Comparison of ENCODE assay signal across 19 cellular contexts in the genomic region with DNA sequence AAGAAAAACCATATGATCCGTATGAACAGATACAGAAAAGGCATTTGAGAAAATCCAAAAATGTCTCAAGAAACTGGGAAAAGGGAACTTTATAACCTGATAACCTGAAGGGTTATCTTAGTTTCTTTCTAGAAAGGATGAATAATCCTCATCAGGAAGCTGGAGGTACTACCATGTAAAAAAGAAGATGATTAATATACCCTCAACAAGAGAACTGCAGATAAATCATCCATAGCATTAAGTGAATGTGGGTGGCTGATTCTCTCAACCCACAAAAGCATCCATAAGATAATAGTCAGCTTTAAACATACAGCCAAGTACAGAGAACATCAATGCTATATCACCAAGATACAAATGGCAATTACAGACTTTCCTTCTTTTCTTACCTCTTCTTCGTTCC. TPM values are rescaled to one million over a fixed set of nuclear protein-coding genes. Genes with fewer than 3 reads are reported as not detected.
A peak's percentile ranks its signal among the peaks of the same experiment; 100 is the strongest.
DNase-seq lines count a peak whose midpoint lies in the region; ATAC-seq, FAIRE-seq and TF ChIP-seq lines count a peak whose summit lies in the region.
"Had no signal": no experiment of that assay in that cellular context is flagged by ENCODE, and none has a peak within 500 bp of the region (broad histone marks: within the 10 kb centered on the region; RNA-seq: fewer than 3 reads in every experiment).

No MANE protein-coding gene starts in this region.

- peaks cover 3% of the 10 kb centered on the region for H3K36me3 ChIP-seq in bronchial epithelial cell (ENCODE audit: control insufficient read depth, insufficient read depth, low read length)
- H3K36me3 ChIP-seq: HAP-1 had no signal

- H3K36me3 Mint-ChIP-seq in activated naive CD4-positive, alpha-beta T cell treated with anti-CD3 and anti-CD28 coated beads, Interleukin-2, amount 50 U/mL, for 24 hours, result peaks cover 16% of the 10 kb centered on the region

- no peak for FAIRE-seq in bronchial epithelial cell (lab: Jason Lieb, UNC)
- FAIRE-seq: D721Med, GM12892, H1 had no signal

- no peaks in the 10 kb centered on the region for H3K27me3 Mint-ChIP-seq in activated naive CD4-positive, alpha-beta T cell treated with anti-CD3 and anti-CD28 coated beads, Interleukin-2, amount 50 U/mL, for 24 hours

- DNase-seq in activated CD4-positive, CD25-positive, alpha-beta regulatory T cell treated with anti-CD3 and anti-CD28 coated beads, Interleukin-2, amount 50 U/mL, for 72 hours, result no peak
- no peak for DNase-seq in activated naive CD4-positive, alpha-beta T cell (lab: John Stamatoyannopoulos, UW)
- DNase-seq in bronchial epithelial cell (ENCODE audit: low read depth), result peak; percentile 15
- DNase-seq in NCI-H2227 (lab: John Stamatoyannopoulos, UW; ENCODE audit: unreplicated experiment), result no peak
- DNase-seq: CD8-positive, alpha-beta T cell; COR-L47; DMS153; DMS79 treated with DMSO at 0.1 percent for 48 hours; EL; GDM1 had no signal

- H3K27me3 ChIP-seq in bronchial epithelial cell (ENCODE audit: control insufficient read depth, insufficient read depth, low read length), result no peaks in the 10 kb centered on the region

- peaks cover 48% of the 10 kb centered on the region for H3K4me1 Mint-ChIP-seq in activated naive CD4-positive, alpha-beta T cell treated with anti-CD3 and anti-CD28 coated beads, Interleukin-2, amount 50 U/mL, for 24 hours
- H3K4me1 Mint-ChIP-seq: CD14-positive monocyte had no signal

- no peak for TF ChIP-seq CTCF in bronchial epithelial cell (IDR thresholded peaks at IDR 0.05; ENCODE audit: insufficient read depth, low read length, severe bottlenecking)

- H3K4me3 Mint-ChIP-seq in activated naive CD4-positive, alpha-beta T cell treated with anti-CD3 and anti-CD28 coated beads, Interleukin-2, amount 50 U/mL, for 24 hours, result no peak overlapping the region
- H3K4me3 Mint-ChIP-seq: CD14-positive monocyte; CD8-positive, alpha-beta T cell had no signal

- H3K4me3 ChIP-seq in bronchial epithelial cell (ENCODE audit: low read depth, low read length), result no peak overlapping the region
- H3K4me3 ChIP-seq: HAP-1 had no signal

- H3K9me3 Mint-ChIP-seq in activated naive CD4-positive, alpha-beta T cell treated with anti-CD3 and anti-CD28 coated beads, Interleukin-2, amount 50 U/mL, for 24 hours, result no peaks in the 10 kb centered on the region
- H3K9me3 Mint-ChIP-seq: CD14-positive monocyte; CD8-positive, alpha-beta T cell had no signal

- peak overlapping the region; percentile 26 for H3K27ac Mint-ChIP-seq in activated naive CD4-positive, alpha-beta T cell treated with anti-CD3 and anti-CD28 coated beads, Interleukin-2, amount 50 U/mL, for 24 hours
- H3K27ac Mint-ChIP-seq: CD8-positive, alpha-beta T cell had no signal

- ATAC-seq in activated CD4-positive, CD25-positive, alpha-beta regulatory T cell treated with anti-CD3 and anti-CD28 coated beads, Interleukin-2, amount 50 U/mL, for 24 hours, result peak; percentile 30 to 32
- ATAC-seq in GM19395 (IDR thresholded peaks at IDR 0.05; ENCODE audit: unreplicated experiment) (no peak), GM19452 (IDR thresholded peaks at IDR 0.05; ENCODE audit: unreplicated experiment) (no peak)
- ATAC-seq: CD8-positive, alpha-beta T cell had no signal

RNA-seq across cellular contexts. Expression of a gene that starts 26.4 kb away (rescaled TPM):
- 27.1 and 27.4 TPM in 2 replicates for total RNA-seq in bronchial epithelial cell

RNA-seq across cellular contexts. Expression of a gene that starts 26.6 kb away (rescaled TPM):
- total RNA-seq in bronchial epithelial cell, result 96.0 and 186 TPM in 2 replicates

Comparison
In these comparisons a context has a peak if more than half of its experiments do, and no peak if none do; other contexts are left out.
1. ATAC-seq: peak in activated CD4-positive, CD25-positive, alpha-beta regulatory T cell treated with anti-CD3 and anti-CD28 coated beads, Interleukin-2, amount 50 U/mL, for 24 hours (2 of 2); none in GM19395 (single experiment) and GM19452 (single experiment).